Comparison of ENCODE assay signal across 17 cellular contexts in genomic region chr11:30729187-30729713, GRCh38.
DNase-seq lines count a peak whose midpoint lies in the region; ATAC-seq, FAIRE-seq and TF ChIP-seq lines count a peak whose summit lies in the region.
"Had no signal": no experiment of that assay in that cellular context is flagged by ENCODE, and none has a peak within 500 bp of the region (broad histone marks: within the 10 kb centered on the region; RNA-seq: fewer than 3 reads in every experiment).

No MANE protein-coding gene starts in this region.

- H3K9ac ChIP-seq in SK-N-SH: no peak overlapping the region
- H3K9ac ChIP-seq in endothelial cell of umbilical vein (replicated peaks; ENCODE audit: extremely low read depth, insufficient read depth, low read length): no peak overlapping the region
- H3K9ac ChIP-seq: BLaER1 treated with 17β-estradiol and CSF1 and Interleukin-3, amounts not matched to agents 10 nM and 100 nM had no signal

- CTCF ChIA-PET in HEK293 (lab: Yijun Ruan, JAX): no interaction called here
- CTCF ChIA-PET in SK-N-SH (lab: Yijun Ruan, JAX): no interaction called here
- CTCF ChIA-PET in endothelial cell of umbilical vein (lab: Charles Lee): no interaction called here

- TF ChIP-seq POLR2A in endothelial cell of umbilical vein (IDR thresholded peaks at IDR 0.05; ENCODE audit: low read depth, low read length): no peak
- TF ChIP-seq POLR2A in gastrocnemius medialis (IDR thresholded peaks at IDR 0.05): no peak

- H3K4me3 ChIP-seq in HEK293 (ENCODE audit: low read depth, low read length) (no peak overlapping the region), SK-N-SH (ENCODE audit: low read depth in 2 of 2, low read length in 1 of 2) (no peak overlapping the region), endothelial cell of umbilical vein (replicated peaks in 1 of 3; ENCODE audit: insufficient read depth in 1 of 3, low read depth in 1 of 3, low read length in 3 of 3) (no peak overlapping the region), gastrocnemius medialis (no peak overlapping the region), foreskin fibroblast (ENCODE audit: low read depth in 1 of 2, low read length in 2 of 2) (no peak overlapping the region)
- H3K4me3 ChIP-seq: BLaER1 treated with 17β-estradiol and CSF1 and Interleukin-3, amounts not matched to agents 10 nM and 100 nM had no signal

- H3K79me2 ChIP-seq in SK-N-SH (ENCODE audit: insufficient read depth) (no peaks in the 10 kb centered on the region), endothelial cell of umbilical vein (ENCODE audit: control insufficient read depth, insufficient read depth, low read length) (no peaks in the 10 kb centered on the region)

- H3K36me3 ChIP-seq in HEK293 (ENCODE audit: control insufficient read depth in 2 of 2, insufficient read depth in 1 of 2, low read length in 2 of 2): no peaks in the 10 kb centered on the region
- no peaks in the 10 kb centered on the region for H3K36me3 ChIP-seq in SK-N-SH (replicated peaks in 1 of 2; ENCODE audit: control insufficient read depth in 1 of 2, insufficient read depth in 2 of 2, low read length in 1 of 2)
- no peaks in the 10 kb centered on the region for H3K36me3 ChIP-seq in endothelial cell of umbilical vein (ENCODE audit: control insufficient read depth in 2 of 2, extremely low read depth in 1 of 2, insufficient read depth in 2 of 2, low read length in 2 of 2)
- H3K36me3 ChIP-seq in gastrocnemius medialis: no peaks in the 10 kb centered on the region
- H3K36me3 ChIP-seq: BLaER1 treated with 17β-estradiol and CSF1 and Interleukin-3, amounts not matched to agents 10 nM and 100 nM had no signal

- BruUV-seq in endothelial cell of umbilical vein (replicated peaks; lab: Mats Ljungman, UMichigan): no TSS peak

- H3K27me3 ChIP-seq in SK-N-SH (ENCODE audit: insufficient read depth) (no peaks in the 10 kb centered on the region), endothelial cell of umbilical vein (ENCODE audit: control insufficient read depth in 2 of 2, insufficient read depth in 2 of 2, low read length in 2 of 2) (no peaks in the 10 kb centered on the region), gastrocnemius medialis (no peaks in the 10 kb centered on the region)
- H3K27me3 ChIP-seq: BLaER1 treated with 17β-estradiol and CSF1 and Interleukin-3, amounts not matched to agents 10 nM and 100 nM had no signal

- 0% methylated on average over 1 of the region's 1 CpG for WGBS in SK-N-SH (ENCODE audit: low lambda C conversion rate)

- peak; percentile 26 for FAIRE-seq in endothelial cell of umbilical vein (lab: Jason Lieb, UNC)
- FAIRE-seq: G401.6, GM12891, GM19239, H1 had no signal

- POLR2A ChIA-PET in HEK293 (lab: Yijun Ruan, JAX): no interaction called here
- POLR2A ChIA-PET in SK-N-SH (lab: Yijun Ruan, JAX): no interaction called here
- POLR2A ChIA-PET in endothelial cell of umbilical vein (lab: Charles Lee): no interaction called here

- H3K9me1 ChIP-seq in endothelial cell of umbilical vein (replicated peaks; ENCODE audit: control insufficient read depth, extremely low read depth, insufficient read depth, low read length): no peaks in the 10 kb centered on the region

- no peaks in the 10 kb centered on the region for H4K20me1 ChIP-seq in SK-N-SH (ENCODE audit: insufficient read depth)
- no peaks in the 10 kb centered on the region for H4K20me1 ChIP-seq in endothelial cell of umbilical vein (replicated peaks; ENCODE audit: control insufficient read depth, extremely low read depth, insufficient read depth, low read length)
- H4K20me1 ChIP-seq: BLaER1 treated with 17β-estradiol and CSF1 and Interleukin-3, amounts not matched to agents 10 nM and 100 nM had no signal

- in situ Hi-C loops in gastrocnemius medialis (cut with MboI; ENCODE audit: low sequenced_read_pairs in 4 of 4): no loop called here

- H3K9me3 ChIP-seq in HEK293 (ENCODE audit: control insufficient read depth, insufficient read depth, low read depth, low read length): no peaks in the 10 kb centered on the region
- no peaks in the 10 kb centered on the region for H3K9me3 ChIP-seq in SK-N-SH
- no peaks in the 10 kb centered on the region for H3K9me3 ChIP-seq in endothelial cell of umbilical vein (replicated peaks; ENCODE audit: control insufficient read depth, insufficient read depth, low read length)
- H3K9me3 ChIP-seq in gastrocnemius medialis: no peaks in the 10 kb centered on the region
- H3K9me3 ChIP-seq: BLaER1 treated with 17β-estradiol and CSF1 and Interleukin-3, amounts not matched to agents 10 nM and 100 nM had no signal

- no peak overlapping the region for H3K27ac ChIP-seq in HEK293 (ENCODE audit: extremely low read depth, low read depth, low read length)
- H3K27ac ChIP-seq in SK-N-SH (ENCODE audit: low read depth in 2 of 2, low read length in 1 of 2): no peak overlapping the region
- no peak overlapping the region for H3K27ac ChIP-seq in endothelial cell of umbilical vein (ENCODE audit: insufficient read depth, low read depth, low read length)
- H3K27ac ChIP-seq in gastrocnemius medialis: no peak overlapping the region
- H3K27ac ChIP-seq: BLaER1 treated with 17β-estradiol and CSF1 and Interleukin-3, amounts not matched to agents 10 nM and 100 nM; HL-60 had no signal

- no peak for TF ChIP-seq CTCF in HEK293 (tag by site-specific recombination; IDR thresholded peaks at IDR 0.05)
- TF ChIP-seq CTCF in SK-N-SH (IDR thresholded peaks at IDR 0.05): no peak
- TF ChIP-seq CTCF in endothelial cell of umbilical vein (IDR thresholded peaks at IDR 0.05; ENCODE audit: extremely low read depth in 1 of 2, insufficient read depth in 1 of 2, low read depth in 1 of 2, low read length in 2 of 2): no peak
- no peak for TF ChIP-seq CTCF in gastrocnemius medialis (IDR thresholded peaks at IDR 0.05 in 4 of 5, conservative IDR thresholded peaks at IDR 0.05 in 1 of 5)
- TF ChIP-seq CTCF in foreskin fibroblast (IDR thresholded peaks at IDR 0.05; ENCODE audit: low read depth, low read length): no peak

- intact Hi-C loops in endothelial cell of umbilical vein (cut with micrococcal nuclease) (loop anchor here (2.0 kb wide), 1 partner anchor 30 kb away; no protein-coding TSS in a partner anchor), gastrocnemius medialis (cut with DNase I; ENCODE audit: low total_unique reads) (no loop called here)

- H3K9me2 ChIP-seq in SK-N-SH: no peaks in the 10 kb centered on the region

- H3F3A ChIP-seq in SK-N-SH (replicated peaks; ENCODE audit: insufficient read depth): no peaks in the 10 kb centered on the region

- dilution Hi-C loops in endothelial cell of umbilical vein (cut with MboI; ENCODE audit: extremely low pct_ligation_motif_present, low sequenced_read_pairs): no loop called here

- DNase-seq in DMS53 (lab: John Stamatoyannopoulos, UW) (peak; percentile 48), SK-N-SH (no peak), endothelial cell of umbilical vein (ENCODE audit: low read depth, low spot score) (peak; percentile 2), NCI-H748 (lab: John Stamatoyannopoulos, UW; ENCODE audit: unreplicated experiment) (no peak), gastrocnemius medialis (no peak), foreskin fibroblast (no peak)
- DNase-seq: Calu3; CD8-positive, alpha-beta T cell; H9 had no signal

- H2AFZ ChIP-seq in SK-N-SH (ENCODE audit: low read depth) (no peak overlapping the region), endothelial cell of umbilical vein (ENCODE audit: low read depth, low read length) (no peak overlapping the region)

- H3K4me2 ChIP-seq in SK-N-SH: no peak overlapping the region
- H3K4me2 ChIP-seq in endothelial cell of umbilical vein (ENCODE audit: insufficient read depth, low read length): peak overlapping the region; percentile 51
- H3K4me2 ChIP-seq: BLaER1 treated with 17β-estradiol and CSF1 and Interleukin-3, amounts not matched to agents 10 nM and 100 nM had no signal

- no peak for TF ChIP-seq RAD21 in SK-N-SH (IDR thresholded peaks at IDR 0.05; ENCODE audit: low read length)

- H3K4me1 ChIP-seq in HEK293 (ENCODE audit: control insufficient read depth, insufficient read depth, low read length): no peaks in the 10 kb centered on the region
- peaks cover 0 to 7% of the 10 kb centered on the region in 2 experiments; a peak in 2 of 4 replicates for H3K4me1 ChIP-seq in SK-N-SH (ENCODE audit: control insufficient read depth in 1 of 2, insufficient read depth in 2 of 2, low read depth in 1 of 2, low read length in 1 of 2)
- peaks cover 2% of the 10 kb centered on the region for H3K4me1 ChIP-seq in endothelial cell of umbilical vein (ENCODE audit: control insufficient read depth, extremely low read depth, insufficient read depth, low read length)
- no peaks in the 10 kb centered on the region for H3K4me1 ChIP-seq in gastrocnemius medialis
- H3K4me1 ChIP-seq: BLaER1 treated with 17β-estradiol and CSF1 and Interleukin-3, amounts not matched to agents 10 nM and 100 nM had no signal

- ATAC-seq in HG02870 (IDR thresholded peaks at IDR 0.05; ENCODE audit: unreplicated experiment): no peak
- no peak for ATAC-seq in gastrocnemius medialis
- ATAC-seq: CD8-positive, alpha-beta T cell had no signal

- TF ChIP-seq EP300 in SK-N-SH (IDR thresholded peaks at IDR 0.05; ENCODE audit: borderline replicate concordance in 1 of 2, low read depth in 1 of 2, low read length in 1 of 2): peak in 1 of 2 experiments; percentile 54; a peak in 1 of 4 replicates

TF ChIP-seq in HEK293, 187 proteins besides CTCF, POLR2A, EP300 and RAD21:
- TF ChIP-seq ZNF112 (tag by site-specific recombination; IDR thresholded peaks at IDR 0.05): no peak
- peak; percentile 14; the same call in 1 of the 2 replicates for TF ChIP-seq TCF7L2 (IDR thresholded peaks at IDR 0.05; ENCODE audit: borderline replicate concordance, low read depth, low read length)
TF ChIP-seq in HEK293: peak in this region for 1.

TF ChIP-seq in SK-N-SH, 30 proteins besides CTCF, POLR2A, EP300 and RAD21:
- TF ChIP-seq RCOR1 (IDR thresholded peaks at IDR 0.05; ENCODE audit: low read length) (peak; percentile 67), MAX (IDR thresholded peaks at IDR 0.05; ENCODE audit: low read depth) (no peak), NRF1 (IDR thresholded peaks at IDR 0.05; ENCODE audit: low read depth, low read length) (no peak), SIN3A (IDR thresholded peaks at IDR 0.05; ENCODE audit: borderline replicate concordance, low read depth, low read length) (no peak), GATA2 (CRISPR knock-in tag; IDR thresholded peaks at IDR 0.05) (peak; percentile 67)
TF ChIP-seq in SK-N-SH: peak in this region for 2.

TF ChIP-seq in endothelial cell of umbilical vein, 7 proteins besides CTCF, POLR2A, EP300 and RAD21 (continues in another document):
- TF ChIP-seq EZH2 (IDR thresholded peaks at IDR 0.05; ENCODE audit: borderline replicate concordance, low read depth, low read length, severe bottlenecking) (no peak), GATA2 (IDR thresholded peaks at IDR 0.05; ENCODE audit: insufficient read depth, insufficient read length, low read depth, low read length) (no peak), JUN (IDR thresholded peaks at IDR 0.05; ENCODE audit: borderline replicate concordance, insufficient read depth, insufficient read length, low read depth) (no peak), MAX (IDR thresholded peaks at IDR 0.05; ENCODE audit: insufficient read depth, insufficient read length) (no peak), FOS (IDR thresholded peaks at IDR 0.05; ENCODE audit: borderline replicate concordance, insufficient read depth, low read length) (no peak)

Comparison
In these comparisons a context has a peak if more than half of its experiments do, and no peak if none do; other contexts are left out.
1. DNase-seq: peak in DMS53 (single experiment) and endothelial cell of umbilical vein (single experiment); none in SK-N-SH (single experiment), NCI-H748 (single experiment), gastrocnemius medialis (0 of 2) and foreskin fibroblast (0 of 2).